ENCODE assay signal across 27 cellular contexts in genomic region chr7:738723-739454, GRCh38. TPM values are rescaled to one million over a fixed set of nuclear protein-coding genes. Genes with fewer than 3 reads are reported as not detected.
DNase-seq lines count a peak whose midpoint lies in the region; ATAC-seq, FAIRE-seq and TF ChIP-seq lines count a peak whose summit lies in the region.
"Had no signal": no experiment of that assay in that cellular context is flagged by ENCODE, and none has a peak within 500 bp of the region (broad histone marks: within the 10 kb centered on the region; RNA-seq: fewer than 3 reads in every experiment).

No MANE protein-coding gene starts in this region.

- TF ChIP-seq POLR2A in spleen (IDR thresholded peaks at IDR 0.05) = no peak

- H3K79me2 ChIP-seq in Karpas-422 (ENCODE audit: low read length) = peaks cover 58% of the 10 kb centered on the region

- TF ChIP-seq CTCF in VCaP (conservative IDR thresholded peaks at IDR 0.05) (no peak), kidney (IDR thresholded peaks at IDR 0.05; ENCODE audit: borderline replicate concordance, extremely low read depth, insufficient read depth) (no peak), spleen (IDR thresholded peaks at IDR 0.05 in 8 of 11, conservative IDR thresholded peaks at IDR 0.05 in 3 of 11) (no peak)

- no peak overlapping the region for H3K4me2 ChIP-seq in Karpas-422 (ENCODE audit: low read depth, low read length, poor library complexity, severe bottlenecking)
- H3K4me2 ChIP-seq: BLaER1 treated with 17β-estradiol and CSF1 and Interleukin-3, amounts not matched to agents 10 nM and 100 nM; hepatocyte; SK-N-SH had no signal

- H3K4me1 ChIP-seq in kidney (ENCODE audit: control insufficient read depth in 1 of 2, insufficient read depth in 1 of 2, low read depth in 1 of 2, low read length in 2 of 2) (no peaks in the 10 kb centered on the region), spleen (no peaks in the 10 kb centered on the region), Karpas-422 (ENCODE audit: low read length) (no peaks in the 10 kb centered on the region)
- H3K4me1 ChIP-seq: tibial artery had no signal

- peak overlapping the region; percentile 44 for H3K27ac ChIP-seq in VCaP
- no peak overlapping the region for H3K27ac ChIP-seq in kidney (ENCODE audit: low read depth in 2 of 2, low read length in 2 of 2)
- no peak overlapping the region for H3K27ac ChIP-seq in spleen
- H3K27ac ChIP-seq in Karpas-422 (ENCODE audit: low read length) = no peak overlapping the region
- H3K27ac ChIP-seq: BLaER1 treated with 17β-estradiol and CSF1 and Interleukin-3, amounts not matched to agents 10 nM and 100 nM; hepatocyte; tibial artery had no signal

- H3K9me2 ChIP-seq in Karpas-422 (replicated peaks; ENCODE audit: insufficient read depth, low read length) = no peaks in the 10 kb centered on the region
- H3K9me2 ChIP-seq: SK-N-SH had no signal

- H2AFZ ChIP-seq in Karpas-422 (ENCODE audit: low read length) = no peak overlapping the region
- H2AFZ ChIP-seq: hepatocyte had no signal

- peak; percentile 82 for ATAC-seq in Right ventricle myocardium inferior
- ATAC-seq: activated T-cell treated with anti-CD3 and anti-CD28 coated beads, Interleukin-2, amount 50 U/mL, for 72 hours; T-helper 17 cell had no signal

- H3K27me3 ChIP-seq in spleen (replicated peaks in 1 of 7) = no peaks in the 10 kb centered on the region
- no peaks in the 10 kb centered on the region for H3K27me3 ChIP-seq in Karpas-422 (ENCODE audit: low read length)
- H3K27me3 ChIP-seq: BLaER1 treated with 17β-estradiol and CSF1 and Interleukin-3, amounts not matched to agents 10 nM and 100 nM; hepatocyte; tibial artery had no signal

- H4K20me1 ChIP-seq in Karpas-422 (ENCODE audit: insufficient read depth, low read depth, low read length) = no peaks in the 10 kb centered on the region

- H3K4me3 ChIP-seq in kidney (ENCODE audit: low read length in 2 of 2) (no peak overlapping the region), spleen (no peak overlapping the region), Karpas-422 (ENCODE audit: low read length) (no peak overlapping the region)
- H3K4me3 ChIP-seq: BLaER1 treated with 17β-estradiol and CSF1 and Interleukin-3, amounts not matched to agents 10 nM and 100 nM; hepatocyte; tibial artery had no signal

- no peak for FAIRE-seq in kidney (lab: Jason Lieb, UNC)
- FAIRE-seq: frontal cortex, TTC549 had no signal

- intact Hi-C loops in Right ventricle myocardium inferior (cut with DNase I) = no loop called here
- intact Hi-C loops in kidney (cut with DNase I) = no loop called here
- intact Hi-C loops in spleen (cut with DNase I; ENCODE audit: low total_unique reads) = no loop called here

- peaks cover 14 to 31% of the 10 kb centered on the region in 2 donors for H3K36me3 ChIP-seq in kidney (ENCODE audit: control insufficient read depth in 1 of 2, insufficient read depth in 2 of 2, low read length in 2 of 2)
- H3K36me3 ChIP-seq in spleen = peaks cover 0 to 60% (median 29%) of the 10 kb centered on the region in 6 donors
- H3K36me3 ChIP-seq in Karpas-422 (ENCODE audit: insufficient read depth, low read length) = peaks cover 38% of the 10 kb centered on the region

- H3K9me3 ChIP-seq in kidney (ENCODE audit: control insufficient read depth in 1 of 2, low read length in 2 of 2) (peaks cover 0 to 11% of the 10 kb centered on the region in 2 donors), spleen (peaks cover 5 to 17% (median 13%) of the 10 kb centered on the region in 8 donors), Karpas-422 (ENCODE audit: low read length) (peaks cover 15% of the 10 kb centered on the region)

- 90 to 96% (median 94%) methylated on average over 11 to 24 of the region's 24 CpGs for whole genome bisulfite sequencing in spleen, 5 donors

- H3K9ac ChIP-seq in kidney (ENCODE audit: low read length in 2 of 2) (no peak overlapping the region), Karpas-422 (ENCODE audit: low read length) (no peak overlapping the region)
- H3K9ac ChIP-seq: BLaER1 treated with 17β-estradiol and CSF1 and Interleukin-3, amounts not matched to agents 10 nM and 100 nM; SK-N-SH had no signal

- DNase-seq in Right ventricle myocardium inferior (ENCODE audit: missing footprints) = peak; percentile 68
- peak; percentile 41 for DNase-seq in kidney
- DNase-seq in spleen = peak; percentile 41
- DNase-seq in RPMI8226 = no peak
- no peak for DNase-seq in Karpas-422
- no peak for DNase-seq in NCI-H2081 treated with DMSO at 0.1 percent for 48 hours (lab: John Stamatoyannopoulos, UW)
- DNase-seq: activated CD4-positive, alpha-beta memory T cell treated with anti-CD3 and anti-CD28 coated beads for 36 hours; activated CD4-positive, CD25-positive, alpha-beta regulatory T cell treated with anti-CD3 and anti-CD28 coated beads, Interleukin-2, amount 50 U/mL, for 72 hours; activated naive CD4-positive, alpha-beta T cell treated with anti-CD3 and anti-CD28 coated beads, Interleukin-2, amount 10 ng/mL, durations not matched to agents 7 days and 5 days; activated T-cell treated with anti-CD3 and anti-CD28 coated beads, Interleukin-2, amount 50 U/mL, for 72 hours; amniotic stem cell; COR-L47; DMS53; mesenchymal stem cell; MV-4-11; NCI-H1436 treated with DMSO at 0.1 percent for 48 hours; NCI-H2107; NCI-H82; SK-N-SH; stimulated activated CD4-positive, alpha-beta T cell treated with anti-CD3 and anti-CD28 coated beads, Interleukin-2, amount 100 ng/mL, for 48 hours; T-helper 17 cell had no signal

RNA-seq across cellular contexts. Expression of gene PRKAR1B, which starts 11.8 kb away (rescaled TPM):
- total RNA-seq in Right ventricle myocardium inferior (16.7 TPM), kidney (15.9 TPM), spleen (10 to 100 TPM; 20.8 to 39.5 (median 23.8) TPM)
- polyA plus RNA-seq in kidney (ENCODE audit: insufficient read depth, low read depth, low replicate concordance) (21.4 TPM), spleen (10 to 100 TPM in 2 of 3 donors, 1 to 10 TPM in 1; 9.9 to 30.2 (median 13.9) TPM)
- total RNA-seq in Karpas-422 (2014; rRNA removed; shearing (Covaris generic); ENCODE audit: low replicate concordance) = 9.6 and 20.0 TPM in 2 replicates

RNA-seq across cellular contexts. Expression of gene DNAAF5, which starts 12.4 kb away (rescaled TPM):
- total RNA-seq in Right ventricle myocardium inferior (17.7 TPM), kidney (29.7 TPM), spleen (10 to 100 TPM; 13.7 to 22.4 (median 21.2) TPM)
- polyA plus RNA-seq in kidney (ENCODE audit: insufficient read depth, low read depth, low replicate concordance) (11.6 TPM), spleen (1 to 10 TPM; 7.5 to 8.4 (median 7.7) TPM)
- 21.0 and 22.6 TPM in 2 replicates for total RNA-seq in Karpas-422 (2014; rRNA removed; shearing (Covaris generic); ENCODE audit: low replicate concordance)

Comparison
In these comparisons a context has a peak if more than half of its experiments do, and no peak if none do; other contexts are left out.
1. DNase-seq: peak in Right ventricle myocardium inferior (single experiment), kidney (single experiment) and spleen (single experiment); none in RPMI8226 (single experiment), Karpas-422 (single experiment) and NCI-H2081 treated with DMSO at 0.1 percent for 48 hours (single experiment).